25 cellular contexts compared by ENCODE assay signal in genomic region chr13:89763011-89763410, GRCh38.
"Had no signal": no experiment of that assay in that cellular context is flagged by ENCODE, and none has a peak within 500 bp of the region (broad histone marks: within the 10 kb centered on the region; RNA-seq: fewer than 3 reads in every experiment).

No MANE protein-coding gene starts in this region.

- H3K4me1 ChIP-seq: adrenal gland, colonic mucosa, gastrocnemius medialis, neural progenitor cell, tibial nerve had no signal

- H3K9ac ChIP-seq: neural progenitor cell had no signal

- ATAC-seq: activated CD4-positive, CD25-positive, alpha-beta regulatory T cell treated with anti-CD3 and anti-CD28 coated beads, Interleukin-2, amount 50 U/mL, for 24 hours; esophagus mucosa; gastrocnemius medialis; natural killer cell; right cardiac atrium; T-helper 17 cell had no signal

- H3K36me3 ChIP-seq: adrenal gland, colonic mucosa, gastrocnemius medialis, neural progenitor cell, tibial nerve, WERI-Rb-1 had no signal

- H3K79me2 ChIP-seq: hepatocyte had no signal

- H3K27ac ChIP-seq: adrenal gland, colonic mucosa, gastrocnemius medialis, hepatocyte, neural progenitor cell, tibial nerve, WERI-Rb-1 had no signal

- H2AFZ ChIP-seq: hepatocyte, neural progenitor cell had no signal

- DNase-seq: activated CD4-positive, alpha-beta T cell treated with anti-CD3 and anti-CD28 coated beads for 48 hours; activated CD4-positive, alpha-beta T cell treated with anti-CD3 and anti-CD28 coated beads, Interleukin-2, amount 50 U/mL, for 48 hours; activated CD8-positive, alpha-beta memory T cell treated with anti-CD3 and anti-CD28 coated beads for 24 hours; activated effector memory CD4-positive, alpha-beta T cell treated with Interleukin-2 at 50 U/mL for 16 hours; activated naive CD4-positive, alpha-beta T cell treated with Interleukin-2 at 50 U/mL for 16 hours; adrenal gland; colonic mucosa; effector memory CD4-positive, alpha-beta T cell; gastrocnemius medialis; kidney; mesenchymal stem cell; natural killer cell; occipital lobe; right cardiac atrium; stimulated activated CD4-positive, alpha-beta T cell treated with anti-CD3 and anti-CD28 coated beads, Interleukin-15, amount 100 ng/mL, for 24 hours; stimulated activated CD4-positive, alpha-beta T cell treated with anti-CD3 and anti-CD28 coated beads, Interleukin-2, amount 100 ng/mL, for 24 hours; stimulated activated naive CD4-positive, alpha-beta T cell treated with Interleukin-2 at 50 U/mL for 16 hours; T-helper 17 cell; T1000; WERI-Rb-1 had no signal

- H3K27me3 ChIP-seq: adrenal gland, colonic mucosa, gastrocnemius medialis, hepatocyte, neural progenitor cell, tibial nerve had no signal

- H3K4me2 ChIP-seq: hepatocyte, neural progenitor cell had no signal

- H3K9me3 ChIP-seq: adrenal gland, colonic mucosa, gastrocnemius medialis, tibial nerve had no signal

- H3K4me3 ChIP-seq: adrenal gland, colonic mucosa, gastrocnemius medialis, hepatocyte, neural progenitor cell, tibial nerve had no signal
